12 cellular contexts compared by ENCODE assay signal in the genomic region with DNA sequence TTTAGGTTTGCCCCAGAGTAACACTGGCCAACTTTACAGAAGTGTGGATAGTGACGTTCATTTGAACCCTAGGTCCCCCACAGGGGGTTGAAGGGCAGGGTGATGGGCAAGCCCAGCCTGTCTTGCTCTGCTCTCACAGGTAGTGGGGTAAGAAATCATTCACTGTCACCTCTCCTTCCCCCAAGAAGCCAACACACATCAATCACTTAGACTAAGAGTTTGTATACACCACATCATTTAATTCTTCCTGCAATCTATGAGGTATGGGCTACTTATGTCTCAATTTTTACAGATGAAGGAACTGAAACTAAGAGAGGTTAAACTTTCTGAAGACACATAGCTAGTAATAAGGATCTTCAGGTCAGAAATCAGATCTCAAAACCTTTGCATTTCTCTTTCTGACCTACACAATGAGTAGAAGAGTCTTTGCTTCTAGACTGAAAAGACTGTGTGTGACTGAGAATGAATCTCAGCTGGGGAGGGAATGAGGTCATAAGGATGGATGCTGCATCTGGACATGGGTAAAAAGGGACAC.
DNase-seq lines count a peak whose midpoint lies in the region; ATAC-seq and TF ChIP-seq lines count a peak whose summit lies in the region.
"Had no signal": no experiment of that assay in that cellular context is flagged by ENCODE, and none has a peak within 500 bp of the region (broad histone marks: within the 10 kb centered on the region; RNA-seq: fewer than 3 reads in every experiment).

No MANE protein-coding gene starts in this region.

- H3K4me2 ChIP-seq in OCI-LY3 (ENCODE audit: low read length) (peak overlapping the region; percentile 90), GM23338 (no peak overlapping the region)

- H3K27ac Mint-ChIP-seq in GM23338, result no peak overlapping the region

- no peaks in the 10 kb centered on the region for H3K9me3 ChIP-seq in OCI-LY3 (ENCODE audit: insufficient read depth, low read length)
- H3K9me3 ChIP-seq: left lung, SJSA1 had no signal

- no peaks in the 10 kb centered on the region for H3K9me2 ChIP-seq in GM23338 (ENCODE audit: insufficient read depth)

- H3K36me3 Mint-ChIP-seq in GM23338 (ENCODE audit: low read depth), result no peaks in the 10 kb centered on the region

- no peaks in the 10 kb centered on the region for H3K27me3 Mint-ChIP-seq in GM23338 (ENCODE audit: insufficient read depth, low read depth, poor library complexity)

- no peaks in the 10 kb centered on the region for H3K36me3 ChIP-seq in GM06990 (ENCODE audit: control insufficient read depth, insufficient read depth, low read length)
- no peaks in the 10 kb centered on the region for H3K36me3 ChIP-seq in OCI-LY3 (replicated peaks; ENCODE audit: low read depth, low read length)
- no peaks in the 10 kb centered on the region for H3K36me3 ChIP-seq in GM23338 (ENCODE audit: insufficient read depth)
- H3K36me3 ChIP-seq: left lung, SJSA1 had no signal

- H3K4me1 ChIP-seq in OCI-LY3 (ENCODE audit: low read length) (peaks cover 47% of the 10 kb centered on the region), GM23338 (ENCODE audit: insufficient read depth) (peaks cover 14% of the 10 kb centered on the region)
- H3K4me1 ChIP-seq: left lung, SJSA1 had no signal

- H3K9me3 Mint-ChIP-seq in GM23338, result no peaks in the 10 kb centered on the region

- no peaks in the 10 kb centered on the region for H3F3A ChIP-seq in GM23338 (replicated peaks; ENCODE audit: low read depth)

- H3K9ac ChIP-seq in OCI-LY3 (ENCODE audit: low read length), result no peak overlapping the region; the same call in 1 of the 2 replicates

- H2AFZ ChIP-seq in OCI-LY3 (ENCODE audit: low read depth, low read length) (no peak overlapping the region), GM23338 (no peak overlapping the region)

- DNase-seq in GM06990 (ENCODE audit: extremely low read depth, insufficient read length) (peak; percentile 57), superior temporal gyrus (ENCODE audit: extremely low spot score) (no peak), GM23338 (ENCODE audit: low spot score) (no peak), DMS79 treated with DMSO at 0.1 percent for 48 hours (lab: John Stamatoyannopoulos, UW) (no peak), LoVo (ENCODE audit: low spot score) (no peak)
- DNase-seq: activated effector memory CD4-positive, alpha-beta T cell treated with Interleukin-2 at 50 U/mL for 16 hours; left lung had no signal

- peak; percentile 86 for ATAC-seq in GM19372 (IDR thresholded peaks at IDR 0.05; ENCODE audit: low read depth, unreplicated experiment)
- ATAC-seq in HG02981 (IDR thresholded peaks at IDR 0.05; ENCODE audit: unreplicated experiment), result peak; percentile 80
- no peak for ATAC-seq in GM23338
- ATAC-seq: HepG2, left lung had no signal

- no peak for TF ChIP-seq CTCF in GM06990 (IDR thresholded peaks at IDR 0.05; ENCODE audit: insufficient read depth, low read length, poor library complexity, severe bottlenecking)
- no peak for TF ChIP-seq CTCF in OCI-LY3 (IDR thresholded peaks at IDR 0.05; ENCODE audit: low read depth, low read length)
- TF ChIP-seq CTCF in GM23338 (conservative IDR thresholded peaks at IDR 0.05; ENCODE audit: low read depth in 2 of 2), result no peak

- peaks cover 25% of the 10 kb centered on the region for H4K20me1 ChIP-seq in OCI-LY3 (ENCODE audit: insufficient read depth, low read length)
- H4K20me1 ChIP-seq in GM23338 (replicated peaks; ENCODE audit: insufficient read depth), result no peaks in the 10 kb centered on the region

- H3K27ac ChIP-seq in OCI-LY3 (ENCODE audit: low read length) (peak overlapping the region; percentile 80), GM23338 (ENCODE audit: low read depth) (no peak overlapping the region)
- H3K27ac ChIP-seq: left lung, SJSA1 had no signal

- peaks cover 28% of the 10 kb centered on the region for H3K4me1 Mint-ChIP-seq in GM23338

- H3K27me3 ChIP-seq in GM06990 (replicated peaks; ENCODE audit: control insufficient read depth, insufficient read depth, low read length) (no peaks in the 10 kb centered on the region; the same call in 1 of the 2 replicates), OCI-LY3 (ENCODE audit: low read depth, low read length) (peaks cover 80% of the 10 kb centered on the region), GM23338 (ENCODE audit: insufficient read depth) (no peaks in the 10 kb centered on the region)
- H3K27me3 ChIP-seq: left lung, SJSA1 had no signal

- H3K4me3 ChIP-seq in GM06990 (replicated peaks; ENCODE audit: low read depth, low read length) (no peak overlapping the region), OCI-LY3 (ENCODE audit: low read length) (peak overlapping the region; percentile 66), GM23338 (no peak overlapping the region)
- H3K4me3 ChIP-seq: left lung, SJSA1 had no signal

- H3K79me2 ChIP-seq in OCI-LY3 (ENCODE audit: low read length) (no peaks in the 10 kb centered on the region), GM23338 (replicated peaks; ENCODE audit: insufficient read depth) (no peaks in the 10 kb centered on the region)

- no peak overlapping the region for H3K4me3 Mint-ChIP-seq in GM23338

TF ChIP-seq in GM23338, 12 proteins besides CTCF, POLR2A, EP300 and RAD21:
- TF ChIP-seq EZH2phosphoT487 (IDR thresholded peaks at IDR 0.05; ENCODE audit: unreplicated experiment) (no peak), CREB1 (CRISPR knock-in tag; IDR thresholded peaks at IDR 0.05; ENCODE audit: low read depth) (no peak), POLR2AphosphoS5 (IDR thresholded peaks at IDR 0.05; ENCODE audit: low read depth) (no peak), JUNB (IDR thresholded peaks at IDR 0.05; ENCODE audit: unreplicated experiment) (no peak), ZNF331 (CRISPR knock-in tag; IDR thresholded peaks at IDR 0.05; ENCODE audit: low read depth) (no peak), STAT1 (IDR thresholded peaks at IDR 0.05; ENCODE audit: unreplicated experiment) (no peak), NANOG (IDR thresholded peaks at IDR 0.05; ENCODE audit: borderline replicate concordance) (no peak)
- TF ChIP-seq, protein P1, sequence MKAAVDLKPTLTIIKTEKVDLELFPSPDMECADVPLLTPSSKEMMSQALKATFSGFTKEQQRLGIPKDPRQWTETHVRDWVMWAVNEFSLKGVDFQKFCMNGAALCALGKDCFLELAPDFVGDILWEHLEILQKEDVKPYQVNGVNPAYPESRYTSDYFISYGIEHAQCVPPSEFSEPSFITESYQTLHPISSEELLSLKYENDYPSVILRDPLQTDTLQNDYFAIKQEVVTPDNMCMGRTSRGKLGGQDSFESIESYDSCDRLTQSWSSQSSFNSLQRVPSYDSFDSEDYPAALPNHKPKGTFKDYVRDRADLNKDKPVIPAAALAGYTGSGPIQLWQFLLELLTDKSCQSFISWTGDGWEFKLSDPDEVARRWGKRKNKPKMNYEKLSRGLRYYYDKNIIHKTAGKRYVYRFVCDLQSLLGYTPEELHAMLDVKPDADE (IDR thresholded peaks at IDR 0.05), result no peak
